8 cellular contexts compared by ENCODE assay signal in the genomic region with DNA sequence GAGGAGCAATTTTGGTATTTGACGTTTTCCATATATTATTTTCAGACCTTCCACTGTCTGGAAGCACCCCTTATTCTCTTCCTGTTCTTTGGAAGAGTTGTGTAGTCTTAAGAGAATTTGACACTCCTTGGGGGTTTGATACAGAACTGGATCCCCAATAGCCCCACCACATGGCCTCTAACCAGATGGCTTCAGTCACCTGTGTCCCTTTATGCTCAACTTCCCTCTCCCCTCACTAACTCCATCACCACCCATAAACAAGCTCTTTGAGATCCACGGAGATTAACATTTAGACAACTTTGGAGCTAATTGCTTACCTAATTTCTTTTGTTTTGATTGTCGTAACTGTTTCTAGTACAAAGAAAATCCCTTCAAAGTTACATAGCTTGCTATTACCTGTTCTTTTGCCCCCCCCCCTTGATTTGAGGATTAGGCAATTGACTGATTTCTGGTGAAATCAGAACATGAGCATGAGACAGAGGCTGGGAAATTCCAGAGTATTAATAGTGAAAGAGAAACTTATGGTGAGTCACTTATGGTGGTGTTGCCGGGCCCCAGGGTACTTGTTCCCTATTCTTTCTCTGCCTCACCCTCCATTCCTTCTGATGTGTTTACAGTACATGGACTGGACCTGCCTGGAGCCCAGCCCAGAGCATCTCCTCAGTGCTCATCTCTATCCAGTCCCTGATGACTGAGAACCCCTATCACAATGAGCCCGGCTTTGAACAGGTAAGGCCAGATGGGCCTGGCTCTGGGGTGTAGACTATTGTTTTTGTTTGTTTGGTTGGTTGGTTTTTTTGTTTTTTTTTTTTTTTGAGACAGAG. TPM values are rescaled to one million over a fixed set of nuclear protein-coding genes. Genes with fewer than 3 reads are reported as not detected.
DNase-seq lines count a peak whose midpoint lies in the region; ATAC-seq and TF ChIP-seq lines count a peak whose summit lies in the region.

No MANE protein-coding gene starts in this region.

- H3K4me1 ChIP-seq in CD8-positive, alpha-beta memory T cell (ENCODE audit: insufficient read depth, low read length): peaks cover 17% of the 10 kb centered on the region

- no peaks in the 10 kb centered on the region for H3K27me3 Mint-ChIP-seq in CD8-positive, alpha-beta memory T cell
- H3K27me3 Mint-ChIP-seq in activated T-helper 17 cell treated with anti-CD3 and anti-CD28 coated beads, Interleukin-2, amount 50 U/mL, for 72 hours: no peaks in the 10 kb centered on the region
- H3K27me3 Mint-ChIP-seq in stimulated activated memory B cell treated with anti-CD40 and anti-IgM and Interleukin-4, amounts not matched to agents 10 μg/mL and 1 μg/mL and 100 μg/mL, for 72 hours: no peaks in the 10 kb centered on the region

- peaks cover 0 to 85% (median 19%) of the 10 kb centered on the region in 3 donors for H3K36me3 Mint-ChIP-seq in CD8-positive, alpha-beta memory T cell
- peaks cover 100% of the 10 kb centered on the region for H3K36me3 Mint-ChIP-seq in activated T-helper 17 cell treated with anti-CD3 and anti-CD28 coated beads, Interleukin-2, amount 50 U/mL, for 72 hours (ENCODE audit: low read depth)
- H3K36me3 Mint-ChIP-seq in stimulated activated memory B cell treated with anti-CD40 and anti-IgM and Interleukin-4, amounts not matched to agents 10 μg/mL and 1 μg/mL and 100 μg/mL, for 72 hours: peaks cover 59% of the 10 kb centered on the region

- H3K9me3 Mint-ChIP-seq in CD8-positive, alpha-beta memory T cell: no peaks in the 10 kb centered on the region
- H3K9me3 Mint-ChIP-seq in activated T-helper 17 cell treated with anti-CD3 and anti-CD28 coated beads, Interleukin-2, amount 50 U/mL, for 72 hours: no peaks in the 10 kb centered on the region
- H3K9me3 Mint-ChIP-seq in stimulated activated memory B cell treated with anti-CD40 and anti-IgM and Interleukin-4, amounts not matched to agents 10 μg/mL and 1 μg/mL and 100 μg/mL, for 72 hours: no peaks in the 10 kb centered on the region

- no peak overlapping the region for H3K4me3 ChIP-seq in CD8-positive, alpha-beta memory T cell (ENCODE audit: low read length)
- H3K4me3 ChIP-seq in MG63 (no peak overlapping the region), kidney epithelial cell (ENCODE audit: low read depth, low read length) (no peak overlapping the region)

- peak overlapping the region; percentile 62 to 96 (median 88) for H3K27ac Mint-ChIP-seq in CD8-positive, alpha-beta memory T cell
- peak overlapping the region; percentile 98 for H3K27ac Mint-ChIP-seq in activated T-helper 17 cell treated with anti-CD3 and anti-CD28 coated beads, Interleukin-2, amount 50 U/mL, for 72 hours
- peak overlapping the region; percentile 95 for H3K27ac Mint-ChIP-seq in stimulated activated memory B cell treated with anti-CD40 and anti-IgM and Interleukin-4, amounts not matched to agents 10 μg/mL and 1 μg/mL and 100 μg/mL, for 72 hours

- H3K27ac ChIP-seq in CD8-positive, alpha-beta memory T cell (ENCODE audit: low read depth, low read length): no peak overlapping the region

- CTCF ChIA-PET in CD8-positive, alpha-beta memory T cell (lab: Charles Lee): interaction anchor here (1.4 to 1.5 kb wide), 2 partner anchors 31 to 37 kb away, joined by 3 to 4 read pairs; no protein-coding TSS in a partner anchor

- TF ChIP-seq CTCF in kidney epithelial cell (IDR thresholded peaks at IDR 0.05; ENCODE audit: insufficient read depth, low read length, poor library complexity, severe bottlenecking): no peak

- peak overlapping the region in 5 of 7 donors; percentile 2 to 82 (median 20) for H3K4me3 Mint-ChIP-seq in CD8-positive, alpha-beta memory T cell
- H3K4me3 Mint-ChIP-seq in activated T-helper 17 cell treated with anti-CD3 and anti-CD28 coated beads, Interleukin-2, amount 50 U/mL, for 72 hours: peak overlapping the region; percentile 95
- peak overlapping the region; percentile 83 for H3K4me3 Mint-ChIP-seq in stimulated activated memory B cell treated with anti-CD40 and anti-IgM and Interleukin-4, amounts not matched to agents 10 μg/mL and 1 μg/mL and 100 μg/mL, for 72 hours

- ATAC-seq in GM21423 (IDR thresholded peaks at IDR 0.05; ENCODE audit: unreplicated experiment): peak; percentile 65
- peak; percentile 99 for ATAC-seq in activated T-helper 17 cell treated with anti-CD3 and anti-CD28 coated beads, Interleukin-2, amount 50 U/mL, for 72 hours (replicated peaks)
- peak; percentile 97 for ATAC-seq in stimulated activated memory B cell treated with anti-CD40 and anti-IgM and Interleukin-4, amounts not matched to agents 10 μg/mL and 1 μg/mL and 100 μg/mL, for 72 hours

- H3K27me3 ChIP-seq in CD8-positive, alpha-beta memory T cell (ENCODE audit: insufficient read depth, low read length, poor library complexity, severe bottlenecking): no peaks in the 10 kb centered on the region
- H3K27me3 ChIP-seq in MG63 (no peaks in the 10 kb centered on the region), kidney epithelial cell (ENCODE audit: control insufficient read depth, insufficient read depth, low read length) (no peaks in the 10 kb centered on the region)

- POLR2A ChIA-PET in CD8-positive, alpha-beta memory T cell (lab: Charles Lee): interaction anchor here (0.7 kb wide), 1 partner anchor 79 kb away, joined by 5 read pairs; no protein-coding TSS in a partner anchor

- H3K9me3 ChIP-seq in CD8-positive, alpha-beta memory T cell (ENCODE audit: low read length): no peaks in the 10 kb centered on the region
- no peaks in the 10 kb centered on the region for H3K9me3 ChIP-seq in MG63

- peaks cover 47 to 54% (median 54%) of the 10 kb centered on the region in 3 donors for H3K4me1 Mint-ChIP-seq in CD8-positive, alpha-beta memory T cell
- H3K4me1 Mint-ChIP-seq in activated T-helper 17 cell treated with anti-CD3 and anti-CD28 coated beads, Interleukin-2, amount 50 U/mL, for 72 hours: peaks cover 46% of the 10 kb centered on the region
- peaks cover 60% of the 10 kb centered on the region for H3K4me1 Mint-ChIP-seq in stimulated activated memory B cell treated with anti-CD40 and anti-IgM and Interleukin-4, amounts not matched to agents 10 μg/mL and 1 μg/mL and 100 μg/mL, for 72 hours

- peak in 2 of 5 donors; percentile 3 to 12 for DNase-seq in CD8-positive, alpha-beta memory T cell
- DNase-seq in MG63 (peak; percentile 71), kidney epithelial cell (ENCODE audit: low read depth) (peak; percentile 66), COLO829 (ENCODE audit: low spot score) (no peak), DMS 273 (lab: John Stamatoyannopoulos, UW; ENCODE audit: unreplicated experiment) (no peak)

- H3K36me3 ChIP-seq in CD8-positive, alpha-beta memory T cell (ENCODE audit: insufficient read depth, low read length): peaks cover 43% of the 10 kb centered on the region
- peaks cover 91% of the 10 kb centered on the region for H3K36me3 ChIP-seq in MG63
- peaks cover 3% of the 10 kb centered on the region for H3K36me3 ChIP-seq in kidney epithelial cell (ENCODE audit: control insufficient read depth, insufficient read depth, low read length)

RNA-seq across cellular contexts. Expression of gene UBE2Z, which starts 7.5 kb away (rescaled TPM):
- 100 to 1,000 TPM; 100 to 103 TPM for total RNA-seq in CD8-positive, alpha-beta memory T cell
- 74.7 TPM for polyA plus RNA-seq in CD8-positive, alpha-beta memory T cell
- 106 and 126 TPM in 2 replicates for total RNA-seq in MG63 (2014; rRNA removed; shearing (Covaris generic); ENCODE audit: low replicate concordance)
- 100 to 1,000 TPM in 1 of 2 donors, 10 to 100 TPM in 1; 88.9 to 130 TPM for total RNA-seq in activated T-helper 17 cell treated with anti-CD3 and anti-CD28 coated beads, Interleukin-2, amount 50 U/mL, for 72 hours
- 118 and 119 TPM in 2 replicates for total RNA-seq in kidney epithelial cell

RNA-seq across cellular contexts. Expression of gene ATP5MC1, which starts 23.1 kb away (rescaled TPM):
- total RNA-seq in CD8-positive, alpha-beta memory T cell: 100 to 1,000 TPM; 131 to 138 TPM
- polyA plus RNA-seq in CD8-positive, alpha-beta memory T cell: 143 TPM
- total RNA-seq in MG63 (2014; rRNA removed; shearing (Covaris generic); ENCODE audit: low replicate concordance): 179 and 190 TPM in 2 replicates
- total RNA-seq in activated T-helper 17 cell treated with anti-CD3 and anti-CD28 coated beads, Interleukin-2, amount 50 U/mL, for 72 hours: 100 to 1,000 TPM in 1 of 2 donors, 10 to 100 TPM in 1; 71.3 to 101 TPM
- 45.9 and 71.1 TPM in 2 replicates for total RNA-seq in kidney epithelial cell

RNA-seq across cellular contexts. Expression of gene SNF8, which starts 29.0 kb away (rescaled TPM):
- total RNA-seq in CD8-positive, alpha-beta memory T cell: 100 to 1,000 TPM; 151 to 161 TPM
- polyA plus RNA-seq in CD8-positive, alpha-beta memory T cell: 113 TPM
- total RNA-seq in MG63 (2014; rRNA removed; shearing (Covaris generic); ENCODE audit: low replicate concordance): 266 and 293 TPM in 2 replicates
- 100 to 1,000 TPM in 1 of 2 donors, 10 to 100 TPM in 1; 62.7 to 127 TPM for total RNA-seq in activated T-helper 17 cell treated with anti-CD3 and anti-CD28 coated beads, Interleukin-2, amount 50 U/mL, for 72 hours
- total RNA-seq in kidney epithelial cell: 114 and 142 TPM in 2 replicates

RNA-seq across cellular contexts. Expression of gene GIP, which starts 52.7 kb away (rescaled TPM):
- not detected for total RNA-seq in CD8-positive, alpha-beta memory T cell
- polyA plus RNA-seq in CD8-positive, alpha-beta memory T cell: not detected
- not detected in 2 replicates for total RNA-seq in MG63 (2014; rRNA removed; shearing (Covaris generic); ENCODE audit: low replicate concordance)
- total RNA-seq in activated T-helper 17 cell treated with anti-CD3 and anti-CD28 coated beads, Interleukin-2, amount 50 U/mL, for 72 hours: not detected
- not detected in 2 replicates for total RNA-seq in kidney epithelial cell

Comparison
In these comparisons a context has a peak if more than half of its experiments do, and no peak if none do; other contexts are left out.
1. DNase-seq: peak in MG63 (single experiment) and kidney epithelial cell (single experiment); none in COLO829 (single experiment) and DMS 273 (single experiment).
2. H3K4me3 Mint-ChIP-seq: peak in every context shown above with its lines; median percentile 95 in activated T-helper 17 cell treated with anti-CD3 and anti-CD28 coated beads, Interleukin-2, amount 50 U/mL, for 72 hours; 83 in stimulated activated memory B cell treated with anti-CD40 and anti-IgM and Interleukin-4, amounts not matched to agents 10 μg/mL and 1 μg/mL and 100 μg/mL, for 72 hours; 20 in CD8-positive, alpha-beta memory T cell.
3. Peak in every context shown above with its lines, with median percentiles within 50 percentile points of each other: H3K27ac Mint-ChIP-seq and ATAC-seq.